In genomic region chr2:33142874-33143273, GRCh38 we compare ENCODE assay signal across 27 cellular contexts.
A peak's percentile ranks its signal among the peaks of the same experiment; 100 is the strongest.
DNase-seq lines count a peak whose midpoint lies in the region; ATAC-seq and TF ChIP-seq lines count a peak whose summit lies in the region.
"Had no signal": no experiment of that assay in that cellular context is flagged by ENCODE, and none has a peak within 500 bp of the region (broad histone marks: within the 10 kb centered on the region; RNA-seq: fewer than 3 reads in every experiment).

No MANE protein-coding gene starts in this region.

- H3K4me3 ChIP-seq in GM23338 (no peak overlapping the region), ascending aorta (peak overlapping the region in 1 of 2 donors; percentile 20), right cardiac atrium (ENCODE audit: low read length) (no peak overlapping the region), stomach (no peak overlapping the region), lower lobe of right lung (no peak overlapping the region)
- H3K4me3 ChIP-seq: BLaER1 treated with 17β-estradiol and CSF1 and Interleukin-3, amounts not matched to agents 10 nM and 100 nM; GM12878 had no signal

- TF ChIP-seq POLR2A in stomach (IDR thresholded peaks at IDR 0.05): no peak

- DNase-seq in GM23338 (ENCODE audit: low spot score): no peak
- DNase-seq in ascending aorta (ENCODE audit: low spot score in 2 of 2): no peak
- peak in 1 of 3 donors; percentile 14 for DNase-seq in right cardiac atrium
- no peak for DNase-seq in stomach
- DNase-seq in lower lobe of right lung: no peak
- DNase-seq in NCI-H446 treated with DMSO at 0.1 percent for 48 hours (lab: John Stamatoyannopoulos, UW): no peak
- no peak for DNase-seq in HT-29 (ENCODE audit: low spot score)
- DNase-seq: ACHN; activated CD4-positive, alpha-beta T cell treated with anti-CD3 and anti-CD28 coated beads, Interleukin-2, amount 50 U/mL, for 1 hour; activated naive CD4-positive, alpha-beta T cell treated with anti-CD3 and anti-CD28 coated beads, Interleukin-2, amount 50 U/mL, for 16 hours; Caco-2; foreskin keratinocyte; H9; hippocampal formation; immature natural killer cell; Kasumi-1; NCI-H187 treated with DMSO at 0.1 percent for 48 hours; NCI-H69; posterior cingulate gyrus; RPMI8226; WERI-Rb-1 had no signal

- no peaks in the 10 kb centered on the region for H4K20me1 ChIP-seq in GM23338 (replicated peaks; ENCODE audit: insufficient read depth)
- H4K20me1 ChIP-seq: BLaER1 treated with 17β-estradiol and CSF1 and Interleukin-3, amounts not matched to agents 10 nM and 100 nM had no signal

- no peak overlapping the region for H3K27ac Mint-ChIP-seq in GM23338
- H3K27ac Mint-ChIP-seq: immature natural killer cell; mesothelial cell of epicardium; T-helper 2 cell treated with Interferon-gamma antibody and Interleukin-4, amounts not matched to agents 5 μg/mL and 100 μg/mL, for 36 hours had no signal

- 47% methylated on average over 5 of the region's 5 CpGs for WGBS in right cardiac atrium
- 54 to 90% (median 82%) methylated on average over 5 of the region's 5 CpGs for WGBS in stomach, 5 donors

- H3K36me3 ChIP-seq in GM23338 (ENCODE audit: insufficient read depth): no peaks in the 10 kb centered on the region
- H3K36me3 ChIP-seq in ascending aorta: peaks cover 3 to 10% of the 10 kb centered on the region in 2 donors
- H3K36me3 ChIP-seq in stomach: peaks cover 0 to 5% (median 0%) of the 10 kb centered on the region in 4 donors
- no peaks in the 10 kb centered on the region for H3K36me3 ChIP-seq in lower lobe of right lung
- H3K36me3 ChIP-seq: BLaER1 treated with 17β-estradiol and CSF1 and Interleukin-3, amounts not matched to agents 10 nM and 100 nM; WERI-Rb-1 had no signal

- no peaks in the 10 kb centered on the region for H3K9me3 ChIP-seq in ascending aorta
- H3K9me3 ChIP-seq in right cardiac atrium (ENCODE audit: control insufficient read depth, low read length): no peaks in the 10 kb centered on the region
- no peaks in the 10 kb centered on the region for H3K9me3 ChIP-seq in stomach
- no peaks in the 10 kb centered on the region for H3K9me3 ChIP-seq in lower lobe of right lung
- H3K9me3 ChIP-seq: Caco-2 had no signal

- ATAC-seq in GM23338 (peak; percentile 36; the same call in 2 of the 3 replicates), right cardiac atrium (peak; percentile 13 to 45), lower lobe of right lung (no peak)
- ATAC-seq: foreskin keratinocyte, GM12878 had no signal

- no peak overlapping the region for H3K4me3 Mint-ChIP-seq in GM23338
- H3K4me3 Mint-ChIP-seq: central memory CD8-positive, alpha-beta T cell; H9; immature natural killer cell; mesothelial cell of epicardium; T-helper 2 cell treated with Interferon-gamma antibody and Interleukin-4, amounts not matched to agents 5 μg/mL and 100 μg/mL, for 36 hours had no signal

- no peaks in the 10 kb centered on the region for H3F3A ChIP-seq in GM23338 (replicated peaks; ENCODE audit: low read depth)

- H3K79me2 ChIP-seq in GM23338 (replicated peaks; ENCODE audit: insufficient read depth): no peaks in the 10 kb centered on the region

- peaks cover 18% of the 10 kb centered on the region for H3K4me1 Mint-ChIP-seq in GM23338
- H3K4me1 Mint-ChIP-seq: central memory CD8-positive, alpha-beta T cell; immature natural killer cell had no signal

- H3K4me2 ChIP-seq in GM23338: no peak overlapping the region; the same call in 1 of the 2 replicates
- H3K4me2 ChIP-seq: BLaER1 treated with 17β-estradiol and CSF1 and Interleukin-3, amounts not matched to agents 10 nM and 100 nM had no signal

- H3K27me3 ChIP-seq in GM23338 (ENCODE audit: insufficient read depth) (no peaks in the 10 kb centered on the region), ascending aorta (no peaks in the 10 kb centered on the region), right cardiac atrium (ENCODE audit: control insufficient read depth, insufficient read depth) (no peaks in the 10 kb centered on the region), stomach (no peaks in the 10 kb centered on the region), lower lobe of right lung (ENCODE audit: low read depth) (no peaks in the 10 kb centered on the region)
- H3K27me3 ChIP-seq: BLaER1 treated with 17β-estradiol and CSF1 and Interleukin-3, amounts not matched to agents 10 nM and 100 nM; foreskin keratinocyte had no signal

- no peaks in the 10 kb centered on the region for H3K36me3 Mint-ChIP-seq in GM23338 (ENCODE audit: low read depth)
- H3K36me3 Mint-ChIP-seq: immature natural killer cell had no signal

- H2AFZ ChIP-seq in GM23338: no peak overlapping the region

- H3K9me3 Mint-ChIP-seq in GM23338: no peaks in the 10 kb centered on the region; the same call in 2 of the 3 replicates
- H3K9me3 Mint-ChIP-seq: central memory CD8-positive, alpha-beta T cell; H9; mesothelial cell of epicardium; T-helper 2 cell treated with Interferon-gamma antibody and Interleukin-4, amounts not matched to agents 5 μg/mL and 100 μg/mL, for 36 hours had no signal

- H3K27ac ChIP-seq in GM23338 (ENCODE audit: low read depth) (no peak overlapping the region), ascending aorta (peak overlapping the region; percentile 83 to 86), right cardiac atrium (ENCODE audit: low read length) (no peak overlapping the region), stomach (peak overlapping the region in 4 of 5 donors; percentile 20 to 75 (median 44)), lower lobe of right lung (no peak overlapping the region)
- H3K27ac ChIP-seq: BLaER1 treated with 17β-estradiol and CSF1 and Interleukin-3, amounts not matched to agents 10 nM and 100 nM; epithelial cell of prostate; foreskin keratinocyte; WERI-Rb-1 had no signal

- intact Hi-C loops in ascending aorta (cut with DNase I) (no loop called here), right cardiac atrium (cut with DNase I) (no loop called here), stomach (cut with DNase I; ENCODE audit: low total_unique reads) (no loop called here), lower lobe of right lung (cut with DNase I) (no loop called here)

- H3K4me1 ChIP-seq in GM23338 (ENCODE audit: insufficient read depth) (peaks cover 7% of the 10 kb centered on the region; the same call in 1 of the 2 replicates), ascending aorta (peaks cover 10 to 80% of the 10 kb centered on the region in 2 donors), right cardiac atrium (ENCODE audit: control insufficient read depth, insufficient read depth, low read length) (peaks cover 9% of the 10 kb centered on the region), stomach (peaks cover 0 to 45% (median 24%) of the 10 kb centered on the region in 4 donors), lower lobe of right lung (no peaks in the 10 kb centered on the region)
- H3K4me1 ChIP-seq: BLaER1 treated with 17β-estradiol and CSF1 and Interleukin-3, amounts not matched to agents 10 nM and 100 nM; Caco-2; foreskin keratinocyte had no signal

- no peaks in the 10 kb centered on the region for H3K9me2 ChIP-seq in GM23338 (ENCODE audit: insufficient read depth)

- H3K27me3 Mint-ChIP-seq in GM23338 (ENCODE audit: insufficient read depth, low read depth, poor library complexity): no peaks in the 10 kb centered on the region

- TF ChIP-seq EP300 in stomach (IDR thresholded peaks at IDR 0.05): no peak

- TF ChIP-seq CTCF in GM23338 (conservative IDR thresholded peaks at IDR 0.05; ENCODE audit: low read depth in 2 of 2) (no peak), ascending aorta (IDR thresholded peaks at IDR 0.05) (no peak), stomach (IDR thresholded peaks at IDR 0.05) (no peak), lower lobe of right lung (IDR thresholded peaks at IDR 0.05) (no peak)

TF ChIP-seq in GM23338, 12 proteins besides CTCF, POLR2A, EP300 and RAD21:
- TF ChIP-seq REST (IDR thresholded peaks at IDR 0.05; ENCODE audit: unreplicated experiment): no peak
- TF ChIP-seq POLR2AphosphoS5 (IDR thresholded peaks at IDR 0.05; ENCODE audit: low read depth): no peak
- no peak for TF ChIP-seq JUNB (IDR thresholded peaks at IDR 0.05; ENCODE audit: unreplicated experiment)
- TF ChIP-seq ZNF331 (CRISPR knock-in tag; IDR thresholded peaks at IDR 0.05; ENCODE audit: low read depth): no peak
- TF ChIP-seq STAT1 (IDR thresholded peaks at IDR 0.05; ENCODE audit: unreplicated experiment): no peak

Comparison
In these comparisons a context has a peak if more than half of its experiments do, and no peak if none do; other contexts are left out.
1. ATAC-seq: peak in GM23338 (single experiment) and right cardiac atrium (2 of 2); none in lower lobe of right lung (0 of 2).
2. H3K27ac ChIP-seq: peak in ascending aorta (2 of 2) and stomach (4 of 5); none in GM23338 (single experiment), right cardiac atrium (single experiment) and lower lobe of right lung (single experiment).